ENCODE assay signal across 22 cellular contexts in genomic region chr2:75833386-75833785, GRCh38.
DNase-seq lines count a peak whose midpoint lies in the region; ATAC-seq and TF ChIP-seq lines count a peak whose summit lies in the region.
"Had no signal": no experiment of that assay in that cellular context is flagged by ENCODE, and none has a peak within 500 bp of the region (broad histone marks: within the 10 kb centered on the region; RNA-seq: fewer than 3 reads in every experiment).

No MANE protein-coding gene starts in this region.

- H3K4me1 ChIP-seq in PC-3 (ENCODE audit: insufficient read depth, low read length) (peaks cover 12% of the 10 kb centered on the region), foreskin keratinocyte (no peaks in the 10 kb centered on the region)
- H3K4me1 ChIP-seq in effector memory CD4-positive, alpha-beta T cell (ENCODE audit: control insufficient read depth, insufficient read depth, low read length, poor library complexity, severe bottlenecking) = no peaks in the 10 kb centered on the region
- H3K4me1 ChIP-seq: SJCRH30 had no signal

- intact Hi-C loops in PC-3 (cut with micrococcal nuclease) = no loop called here

- H3K9me2 ChIP-seq in PC-3 (replicated peaks; ENCODE audit: low read length) = no peaks in the 10 kb centered on the region

- no peak overlapping the region for H3K9ac ChIP-seq in PC-3 (ENCODE audit: low read length)
- H3K9ac ChIP-seq: GM23248, KMS-11 had no signal

- DNase-seq in PC-3 (peak; percentile 58), astrocyte of the hippocampus (ENCODE audit: low read depth, low spot score) (peak; percentile 76), foreskin keratinocyte (peak; percentile 18 to 69), renal cortical epithelial cell (ENCODE audit: low read depth) (peak; percentile 66), WERI-Rb-1 (no peak)
- DNase-seq in stimulated activated CD4-positive, alpha-beta T cell treated with anti-CD3 and anti-CD28 coated beads, Interleukin-4, amount 100 ng/mL, for 24 hours = no peak
- DNase-seq in effector memory CD4-positive, alpha-beta T cell = no peak
- DNase-seq: GM23248; H9; NCI-H1092 treated with DMSO at 0.1 percent for 48 hours; NCI-H1436 treated with DMSO at 0.1 percent for 48 hours; NCI-H2029; NCI-H446; NCI-H526; NCI-H82; NK-92 treated with Interleukin-12 subunit alpha and Interleukin-12 subunit beta, amount 100 ng/mL, for 24 hours; PC-9; SJCRH30 had no signal

- no peaks in the 10 kb centered on the region for H3K79me2 ChIP-seq in PC-3 (ENCODE audit: low read length)

- no peak overlapping the region for H3K27ac ChIP-seq in PC-3 (ENCODE audit: low read length)
- H3K27ac ChIP-seq in foreskin keratinocyte = peak overlapping the region; percentile 30
- H3K27ac ChIP-seq in effector memory CD4-positive, alpha-beta T cell (ENCODE audit: insufficient read depth, low read length, poor library complexity, severe bottlenecking) = no peak overlapping the region
- no peak overlapping the region for H3K27ac ChIP-seq in WERI-Rb-1
- H3K27ac ChIP-seq: GM23248, HL-60, KMS-11, PC-9, SJCRH30 had no signal

- no peak overlapping the region for H3K4me2 ChIP-seq in PC-3 (ENCODE audit: low read length)
- H3K4me2 ChIP-seq: KMS-11, PC-9 had no signal

- H3K4me3 ChIP-seq in PC-3 (ENCODE audit: low read length) (no peak overlapping the region), WERI-Rb-1 (ENCODE audit: low read depth, low read length) (no peak overlapping the region)
- no peak overlapping the region for H3K4me3 ChIP-seq in effector memory CD4-positive, alpha-beta T cell (ENCODE audit: insufficient read depth, low read depth, low read length, poor library complexity, severe bottlenecking)
- H3K4me3 ChIP-seq: GM23248, PC-9, SJCRH30 had no signal

- no peak for TF ChIP-seq CTCF in PC-3 (conservative IDR thresholded peaks at IDR 0.05; ENCODE audit: low read depth, low read length)
- TF ChIP-seq CTCF in foreskin keratinocyte (conservative IDR thresholded peaks at IDR 0.05) = no peak
- TF ChIP-seq CTCF in WERI-Rb-1 (IDR thresholded peaks at IDR 0.05; ENCODE audit: low read depth, low read length) = no peak

- no peaks in the 10 kb centered on the region for H3F3A ChIP-seq in PC-3 (ENCODE audit: low read length, unreplicated experiment)

- ATAC-seq in PC-3 (no peak), foreskin keratinocyte (peak; percentile 85), HG02885 (IDR thresholded peaks at IDR 0.05; ENCODE audit: poor library complexity, unreplicated experiment) (no peak)
- ATAC-seq: Right ventricle myocardium inferior had no signal

- H4K20me1 ChIP-seq in PC-3 (ENCODE audit: low read length) = no peaks in the 10 kb centered on the region

- H3K27me3 ChIP-seq in PC-3 (ENCODE audit: low read length) (0 out of 2 replicates have a peak, but pooled peaks cover 6% of the 10 kb centered on the region), foreskin keratinocyte (no peaks in the 10 kb centered on the region), WERI-Rb-1 (ENCODE audit: insufficient read depth, low read depth, severe bottlenecking) (no peaks in the 10 kb centered on the region)
- H3K27me3 ChIP-seq in effector memory CD4-positive, alpha-beta T cell (replicated peaks; ENCODE audit: control insufficient read depth, insufficient read depth, low read length, poor library complexity, severe bottlenecking) = no peaks in the 10 kb centered on the region

- no peak overlapping the region for H2AFZ ChIP-seq in PC-3 (ENCODE audit: low read length)
- H2AFZ ChIP-seq: GM23248, PC-9 had no signal

- CTCF ChIA-PET in PC-3 (lab: Charles Lee) = interaction anchor here (1.9 kb wide), 1 partner anchor 45 kb away, joined by 5 read pairs; no protein-coding TSS in a partner anchor

- POLR2A ChIA-PET in PC-3 (lab: Charles Lee; ENCODE audit: unreplicated experiment) = no interaction called here

- no peaks in the 10 kb centered on the region for H3K9me3 ChIP-seq in PC-3 (ENCODE audit: low read length)
- no peaks in the 10 kb centered on the region for H3K9me3 ChIP-seq in effector memory CD4-positive, alpha-beta T cell (ENCODE audit: control insufficient read depth, low read length)
- no peaks in the 10 kb centered on the region for H3K9me3 ChIP-seq in WERI-Rb-1 (ENCODE audit: severe bottlenecking)
- H3K9me3 ChIP-seq: SJCRH30 had no signal

- H3K36me3 ChIP-seq in PC-3 (ENCODE audit: low read depth, low read length) (no peaks in the 10 kb centered on the region), WERI-Rb-1 (no peaks in the 10 kb centered on the region)
- H3K36me3 ChIP-seq in effector memory CD4-positive, alpha-beta T cell (ENCODE audit: control insufficient read depth, insufficient read depth, low read length) = no peaks in the 10 kb centered on the region
- H3K36me3 ChIP-seq: SJCRH30 had no signal

- BruUV-seq in PC-3 (replicated peaks; lab: Mats Ljungman, UMichigan) = no TSS peak

Comparison
In these comparisons a context has a peak if more than half of its experiments do, and no peak if none do; other contexts are left out.
1. DNase-seq: peak in PC-3 (single experiment), astrocyte of the hippocampus (single experiment), foreskin keratinocyte (2 of 2) and renal cortical epithelial cell (single experiment); none in stimulated activated CD4-positive, alpha-beta T cell treated with anti-CD3 and anti-CD28 coated beads, Interleukin-4, amount 100 ng/mL, for 24 hours (single experiment), effector memory CD4-positive, alpha-beta T cell (0 of 3) and WERI-Rb-1 (single experiment).